1 cellular context compared by ENCODE assay signal in the genomic region with DNA sequence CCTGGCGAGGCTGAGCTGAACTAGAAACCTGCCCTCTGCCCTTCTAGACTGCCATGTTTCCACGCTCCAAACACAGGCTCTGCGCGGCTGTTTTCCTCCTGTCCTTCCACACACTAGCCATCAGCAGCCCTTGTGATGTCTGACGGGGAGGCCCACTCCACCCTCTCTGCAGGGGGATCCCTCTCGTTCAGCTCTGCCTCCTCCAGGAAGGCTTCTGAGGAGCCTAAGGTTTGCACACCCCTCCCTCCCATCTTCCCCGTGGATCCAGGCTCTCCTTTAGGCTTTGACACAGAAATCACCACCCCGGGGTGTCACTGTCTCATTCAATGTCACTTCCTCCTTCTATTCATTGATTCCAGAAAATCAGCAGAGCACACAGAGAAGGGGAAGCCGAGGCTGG.
TF ChIP-seq lines count a peak whose summit lies in the region.

No MANE protein-coding gene starts in this region.

TF ChIP-seq in WTC11, 78 proteins besides CTCF, POLR2A, EP300 and RAD21 (continued from another document):
- TF ChIP-seq, protein P1, sequence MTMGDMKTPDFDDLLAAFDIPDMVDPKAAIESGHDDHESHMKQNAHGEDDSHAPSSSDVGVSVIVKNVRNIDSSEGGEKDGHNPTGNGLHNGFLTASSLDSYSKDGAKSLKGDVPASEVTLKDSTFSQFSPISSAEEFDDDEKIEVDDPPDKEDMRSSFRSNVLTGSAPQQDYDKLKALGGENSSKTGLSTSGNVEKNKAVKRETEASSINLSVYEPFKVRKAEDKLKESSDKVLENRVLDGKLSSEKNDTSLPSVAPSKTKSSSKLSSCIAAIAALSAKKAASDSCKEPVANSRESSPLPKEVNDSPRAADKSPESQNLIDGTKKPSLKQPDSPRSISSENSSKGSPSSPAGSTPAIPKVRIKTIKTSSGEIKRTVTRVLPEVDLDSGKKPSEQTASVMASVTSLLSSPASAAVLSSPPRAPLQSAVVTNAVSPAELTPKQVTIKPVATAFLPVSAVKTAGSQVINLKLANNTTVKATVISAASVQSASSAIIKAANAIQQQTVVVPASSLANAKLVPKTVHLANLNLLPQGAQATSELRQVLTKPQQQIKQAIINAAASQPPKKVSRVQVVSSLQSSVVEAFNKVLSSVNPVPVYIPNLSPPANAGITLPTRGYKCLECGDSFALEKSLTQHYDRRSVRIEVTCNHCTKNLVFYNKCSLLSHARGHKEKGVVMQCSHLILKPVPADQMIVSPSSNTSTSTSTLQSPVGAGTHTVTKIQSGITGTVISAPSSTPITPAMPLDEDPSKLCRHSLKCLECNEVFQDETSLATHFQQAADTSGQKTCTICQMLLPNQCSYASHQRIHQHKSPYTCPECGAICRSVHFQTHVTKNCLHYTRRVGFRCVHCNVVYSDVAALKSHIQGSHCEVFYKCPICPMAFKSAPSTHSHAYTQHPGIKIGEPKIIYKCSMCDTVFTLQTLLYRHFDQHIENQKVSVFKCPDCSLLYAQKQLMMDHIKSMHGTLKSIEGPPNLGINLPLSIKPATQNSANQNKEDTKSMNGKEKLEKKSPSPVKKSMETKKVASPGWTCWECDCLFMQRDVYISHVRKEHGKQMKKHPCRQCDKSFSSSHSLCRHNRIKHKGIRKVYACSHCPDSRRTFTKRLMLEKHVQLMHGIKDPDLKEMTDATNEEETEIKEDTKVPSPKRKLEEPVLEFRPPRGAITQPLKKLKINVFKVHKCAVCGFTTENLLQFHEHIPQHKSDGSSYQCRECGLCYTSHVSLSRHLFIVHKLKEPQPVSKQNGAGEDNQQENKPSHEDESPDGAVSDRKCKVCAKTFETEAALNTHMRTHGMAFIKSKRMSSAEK (CRISPR knock-in tag; IDR thresholded peaks at IDR 0.05; ENCODE audit: borderline replicate concordance), result no peak
- no peak for TF ChIP-seq NR1H2 (CRISPR knock-in tag; IDR thresholded peaks at IDR 0.05)
- TF ChIP-seq, protein P2, sequence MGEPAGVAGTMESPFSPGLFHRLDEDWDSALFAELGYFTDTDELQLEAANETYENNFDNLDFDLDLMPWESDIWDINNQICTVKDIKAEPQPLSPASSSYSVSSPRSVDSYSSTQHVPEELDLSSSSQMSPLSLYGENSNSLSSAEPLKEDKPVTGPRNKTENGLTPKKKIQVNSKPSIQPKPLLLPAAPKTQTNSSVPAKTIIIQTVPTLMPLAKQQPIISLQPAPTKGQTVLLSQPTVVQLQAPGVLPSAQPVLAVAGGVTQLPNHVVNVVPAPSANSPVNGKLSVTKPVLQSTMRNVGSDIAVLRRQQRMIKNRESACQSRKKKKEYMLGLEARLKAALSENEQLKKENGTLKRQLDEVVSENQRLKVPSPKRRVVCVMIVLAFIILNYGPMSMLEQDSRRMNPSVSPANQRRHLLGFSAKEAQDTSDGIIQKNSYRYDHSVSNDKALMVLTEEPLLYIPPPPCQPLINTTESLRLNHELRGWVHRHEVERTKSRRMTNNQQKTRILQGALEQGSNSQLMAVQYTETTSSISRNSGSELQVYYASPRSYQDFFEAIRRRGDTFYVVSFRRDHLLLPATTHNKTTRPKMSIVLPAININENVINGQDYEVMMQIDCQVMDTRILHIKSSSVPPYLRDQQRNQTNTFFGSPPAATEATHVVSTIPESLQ (CRISPR knock-in tag; IDR thresholded peaks at IDR 0.05), result no peak
- no peak for TF ChIP-seq MXD4 (CRISPR knock-in tag; IDR thresholded peaks at IDR 0.05; ENCODE audit: borderline replicate concordance)
- TF ChIP-seq, protein P3, sequence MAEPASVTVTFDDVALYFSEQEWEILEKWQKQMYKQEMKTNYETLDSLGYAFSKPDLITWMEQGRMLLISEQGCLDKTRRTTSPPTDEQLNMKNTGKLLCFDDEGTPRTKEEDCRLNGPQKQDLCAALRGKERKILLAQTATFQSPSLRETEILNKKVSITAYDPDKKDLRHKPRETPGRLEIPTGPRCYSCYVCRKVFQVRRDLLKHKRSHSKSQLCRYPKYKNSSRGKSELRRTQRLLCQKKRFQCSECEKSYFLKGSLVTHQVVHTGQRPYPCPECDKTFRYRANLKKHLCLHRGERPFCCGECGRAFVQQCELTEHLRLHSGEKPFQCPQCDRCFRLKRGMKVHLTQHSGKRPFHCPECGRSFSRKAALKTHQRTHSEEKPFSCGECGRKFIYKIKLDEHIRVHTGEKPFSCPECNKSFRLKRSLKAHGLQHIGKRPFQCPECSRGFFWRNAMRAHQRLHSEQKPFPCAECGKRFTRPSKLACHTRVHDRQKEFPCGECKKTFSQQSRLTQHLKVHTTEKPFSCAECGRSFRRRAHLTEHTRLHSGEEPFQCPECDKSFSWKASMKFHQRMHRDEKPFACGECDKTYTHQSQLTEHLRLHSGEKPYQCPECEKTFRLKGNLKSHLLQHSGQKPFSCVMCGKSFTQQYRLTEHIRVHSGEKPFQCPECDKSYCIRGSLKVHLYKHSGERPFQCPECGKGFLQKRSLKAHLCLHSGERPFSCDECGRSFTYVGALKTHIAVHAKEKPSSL (CRISPR knock-in tag; conservative IDR thresholded peaks at IDR 0.05), result no peak
- no peak for TF ChIP-seq MYBL2 (CRISPR knock-in tag; IDR thresholded peaks at IDR 0.05)
- TF ChIP-seq ZNF396 (CRISPR knock-in tag; IDR thresholded peaks at IDR 0.05; ENCODE audit: borderline replicate concordance), result no peak
TF ChIP-seq in WTC11: peak in this region for 0.
